In the genomic region with DNA sequence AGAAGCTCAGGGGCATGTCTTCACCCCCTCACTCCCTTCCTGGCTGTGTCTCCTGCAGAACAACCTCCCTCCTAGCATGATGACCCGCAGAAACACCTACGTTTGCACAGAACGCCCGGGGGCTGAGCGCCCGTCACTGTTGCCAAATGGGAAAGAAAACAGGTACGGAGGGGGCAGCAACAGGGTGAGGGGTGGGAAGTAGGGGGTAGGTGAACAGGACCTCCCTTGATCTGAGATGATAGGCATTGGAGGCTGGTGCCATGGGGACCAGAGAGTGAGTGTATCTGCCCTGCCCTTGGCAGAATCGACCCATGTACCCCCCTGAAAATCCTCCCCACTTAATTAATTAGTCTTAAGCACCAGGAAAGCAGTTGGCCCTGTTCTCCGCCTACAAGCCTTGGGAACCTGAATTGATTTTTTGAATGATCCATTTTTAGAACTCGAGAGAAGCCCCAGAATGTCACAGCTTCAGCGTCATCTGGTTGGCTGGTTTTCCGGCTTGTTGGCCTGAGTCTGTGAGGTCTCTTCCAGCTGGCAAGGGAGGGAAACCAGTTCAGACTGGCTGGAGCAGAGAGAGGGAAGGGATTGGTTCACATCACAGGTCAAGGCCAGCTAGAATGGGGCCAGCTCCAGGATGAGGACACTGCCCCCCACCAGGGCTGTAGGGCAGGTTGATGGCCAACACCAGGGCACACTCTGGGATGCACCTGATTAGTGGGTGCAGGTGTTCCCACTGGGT, we compare ENCODE assay signal across 18 cellular contexts. TPM values are rescaled to one million over a fixed set of nuclear protein-coding genes. Genes with fewer than 3 reads are reported as not detected.
DNase-seq lines count a peak whose midpoint lies in the region; ATAC-seq and TF ChIP-seq lines count a peak whose summit lies in the region.
"Had no signal": no experiment of that assay in that cellular context is flagged by ENCODE, and none has a peak within 500 bp of the region (broad histone marks: within the 10 kb centered on the region; RNA-seq: fewer than 3 reads in every experiment).

No MANE protein-coding gene starts in this region.

- 76% methylated on average over 12 of the region's 12 CpGs for WGBS in esophagus muscularis mucosa

- H3K4me1 ChIP-seq in esophagus muscularis mucosa: peaks cover 0 to 11% (median 10%) of the 10 kb centered on the region in 4 donors

- H3K4me3 Mint-ChIP-seq in glutamatergic neuron (ENCODE audit: unreplicated experiment): peak overlapping the region; percentile 40
- no peak overlapping the region for H3K4me3 Mint-ChIP-seq in stimulated activated effector memory CD8-positive, alpha-beta T cell treated with anti-CD3 and anti-CD28 coated beads, Interleukin-12 subunit alpha, Interleukin-12 subunit beta, amount 100 ng/mL, for 72 hours
- H3K4me3 Mint-ChIP-seq: T-helper 2 cell treated with Interferon-gamma antibody and Interleukin-4, amounts not matched to agents 5 μg/mL and 100 μg/mL, for 36 hours; type B pancreatic cell had no signal

- TF ChIP-seq EP300 in esophagus muscularis mucosa (IDR thresholded peaks at IDR 0.05): no peak

- peaks cover 0 to 15% (median 3%) of the 10 kb centered on the region in 4 donors for H3K9me3 ChIP-seq in esophagus muscularis mucosa

- H3K4me3 ChIP-seq in esophagus muscularis mucosa: no peak overlapping the region
- H3K4me3 ChIP-seq: GM12878 had no signal

- ATAC-seq in stimulated activated effector memory CD8-positive, alpha-beta T cell treated with anti-CD3 and anti-CD28 coated beads, Interleukin-12 subunit alpha, Interleukin-12 subunit beta, amount 100 ng/mL, for 72 hours: no peak
- ATAC-seq in GM18868 (IDR thresholded peaks at IDR 0.05; ENCODE audit: unreplicated experiment): no peak
- ATAC-seq in GM21786 (IDR thresholded peaks at IDR 0.05; ENCODE audit: unreplicated experiment): no peak
- ATAC-seq: GM12878 had no signal

- TF ChIP-seq POLR2A in esophagus muscularis mucosa (IDR thresholded peaks at IDR 0.05; ENCODE audit: low read depth): no peak

- H3K9me3 Mint-ChIP-seq in glutamatergic neuron (ENCODE audit: unreplicated experiment): peaks cover 1% of the 10 kb centered on the region
- no peaks in the 10 kb centered on the region for H3K9me3 Mint-ChIP-seq in stimulated activated effector memory CD8-positive, alpha-beta T cell treated with anti-CD3 and anti-CD28 coated beads, Interleukin-12 subunit alpha, Interleukin-12 subunit beta, amount 100 ng/mL, for 72 hours
- H3K9me3 Mint-ChIP-seq: T-helper 2 cell treated with Interferon-gamma antibody and Interleukin-4, amounts not matched to agents 5 μg/mL and 100 μg/mL, for 36 hours; type B pancreatic cell had no signal

- H3K36me3 Mint-ChIP-seq in glutamatergic neuron (ENCODE audit: unreplicated experiment): peaks cover 26% of the 10 kb centered on the region
- peaks cover 64% of the 10 kb centered on the region for H3K36me3 Mint-ChIP-seq in stimulated activated effector memory CD8-positive, alpha-beta T cell treated with anti-CD3 and anti-CD28 coated beads, Interleukin-12 subunit alpha, Interleukin-12 subunit beta, amount 100 ng/mL, for 72 hours

- POLR2A ChIA-PET in RWPE1 (lab: Yijun Ruan, JAX; ENCODE audit: low non-redundant PET): no interaction called here

- no peaks in the 10 kb centered on the region for H3K27me3 ChIP-seq in esophagus muscularis mucosa

- no peak for DNase-seq in RWPE1 (ENCODE audit: low spot score)
- peak; percentile 32 for DNase-seq in glutamatergic neuron
- DNase-seq in midbrain (lab: John Stamatoyannopoulos, UW): peak; percentile 59
- DNase-seq in stimulated activated effector memory CD8-positive, alpha-beta T cell treated with anti-CD3 and anti-CD28 coated beads, Interleukin-12 subunit alpha, Interleukin-12 subunit beta, amount 100 ng/mL, for 72 hours (ENCODE audit: low spot score in 2 of 2): no peak
- DNase-seq in NOMO-1 (lab: John Stamatoyannopoulos, UW; ENCODE audit: unreplicated experiment in 2 of 2): no peak
- no peak for DNase-seq in esophagus muscularis mucosa (ENCODE audit: extremely low spot score)
- DNase-seq: activated CD4-positive, alpha-beta T cell treated with anti-CD3 and anti-CD28 coated beads, Interleukin-2, amount 50 U/mL, for 1 hour; amniotic stem cell; NCI-H146 had no signal

- CTCF ChIA-PET in RWPE1 (lab: Yijun Ruan, JAX): no interaction called here

- TF ChIP-seq CTCF in RWPE1 (conservative IDR thresholded peaks at IDR 0.05; ENCODE audit: low read depth): no peak
- no peak for TF ChIP-seq CTCF in glutamatergic neuron (IDR thresholded peaks at IDR 0.05; ENCODE audit: partially characterized antibody, unreplicated experiment)
- no peak for TF ChIP-seq CTCF in esophagus muscularis mucosa (IDR thresholded peaks at IDR 0.05)

- H3K4me1 Mint-ChIP-seq in glutamatergic neuron (ENCODE audit: low read depth, unreplicated experiment): peaks cover 3% of the 10 kb centered on the region
- H3K4me1 Mint-ChIP-seq in stimulated activated effector memory CD8-positive, alpha-beta T cell treated with anti-CD3 and anti-CD28 coated beads, Interleukin-12 subunit alpha, Interleukin-12 subunit beta, amount 100 ng/mL, for 72 hours: peaks cover 8% of the 10 kb centered on the region

- H3K27ac Mint-ChIP-seq in glutamatergic neuron (ENCODE audit: unreplicated experiment): peak overlapping the region; percentile 41
- H3K27ac Mint-ChIP-seq in stimulated activated effector memory CD8-positive, alpha-beta T cell treated with anti-CD3 and anti-CD28 coated beads, Interleukin-12 subunit alpha, Interleukin-12 subunit beta, amount 100 ng/mL, for 72 hours: peak overlapping the region; percentile 46
- H3K27ac Mint-ChIP-seq: T-helper 2 cell treated with Interferon-gamma antibody and Interleukin-4, amounts not matched to agents 5 μg/mL and 100 μg/mL, for 36 hours; type B pancreatic cell had no signal

- intact Hi-C loops in esophagus muscularis mucosa (cut with DNase I): no loop called here

- H3K27me3 Mint-ChIP-seq in glutamatergic neuron (ENCODE audit: unreplicated experiment): peaks cover 8% of the 10 kb centered on the region
- H3K27me3 Mint-ChIP-seq: type B pancreatic cell had no signal

- H3K36me3 ChIP-seq in esophagus muscularis mucosa: peaks cover 5 to 96% (median 51%) of the 10 kb centered on the region in 4 donors

- peak overlapping the region; percentile 20 for H3K27ac ChIP-seq in RWPE1
- peak overlapping the region in 1 of 4 donors; percentile 53 for H3K27ac ChIP-seq in esophagus muscularis mucosa (replicated peaks in 1 of 4)
- H3K27ac ChIP-seq: C4-2B had no signal

RNA-seq across cellular contexts. Expression of gene CKM, which starts 28.2 kb away (rescaled TPM):
- 0.42 TPM for total RNA-seq in glutamatergic neuron (ENCODE audit: unreplicated experiment)
- total RNA-seq in esophagus muscularis mucosa: 1 to 10 TPM in 2 of 4 donors, under 1 TPM in 1, not detected in 1; 0.66 to 1.4 (median 1.1) TPM
- total RNA-seq: dermis microvascular lymphatic vessel endothelial cell, fibroblast of lung, LHCN-M2 had no signal

RNA-seq across cellular contexts. Expression of gene MARK4, which starts 43.4 kb away (rescaled TPM):
- total RNA-seq in glutamatergic neuron (ENCODE audit: unreplicated experiment): 110 TPM
- total RNA-seq in esophagus muscularis mucosa: 10 to 100 TPM; 17.4 to 36.9 (median 27.5) TPM

RNA-seq across cellular contexts. Expression of gene KLC3, which starts 46.1 kb away (rescaled TPM):
- total RNA-seq in glutamatergic neuron (ENCODE audit: unreplicated experiment): not detected
- not detected for total RNA-seq in esophagus muscularis mucosa
- total RNA-seq: LHCN-M2 had no signal

RNA-seq across cellular contexts. Expression of gene EXOC3L2, which starts 49.3 kb away (rescaled TPM):
- total RNA-seq in glutamatergic neuron (ENCODE audit: unreplicated experiment) (not detected), esophagus muscularis mucosa (1 to 10 TPM in 3 of 4 donors, under 1 TPM in 1; 0.42 to 3.6 (median 2.5) TPM)
- total RNA-seq: fibroblast of lung, GM12878, LHCN-M2 had no signal

Comparison
In these comparisons a context has a peak if more than half of its experiments do, and no peak if none do; other contexts are left out.
1. DNase-seq: peak in glutamatergic neuron (single experiment) and midbrain (single experiment); none in RWPE1 (single experiment), stimulated activated effector memory CD8-positive, alpha-beta T cell treated with anti-CD3 and anti-CD28 coated beads, Interleukin-12 subunit alpha, Interleukin-12 subunit beta, amount 100 ng/mL, for 72 hours (0 of 2), NOMO-1 (0 of 2) and esophagus muscularis mucosa (single experiment).